Comparison of ENCODE assay signal across 8 cellular contexts in genomic region chr3:128725932-128726690, GRCh38. TPM values are rescaled to one million over a fixed set of nuclear protein-coding genes. Genes with fewer than 3 reads are reported as not detected.
DNase-seq lines count a peak whose midpoint lies in the region; ATAC-seq and TF ChIP-seq lines count a peak whose summit lies in the region.

RAB7A (plus strand) TSS chr3:128726183; CDS start chr3:128795368, 69,185 bp downstream.

- peak within 1 kb of the TSS; percentile 92 for H3K27ac Mint-ChIP-seq in activated CD4-positive, alpha-beta T cell treated with anti-CD3 and anti-CD28 coated beads for 36 hours

- peaks cover 29% of the 10 kb centered on the region for H3K36me3 Mint-ChIP-seq in activated CD4-positive, alpha-beta T cell treated with anti-CD3 and anti-CD28 coated beads for 36 hours (ENCODE audit: low read depth)

- no peak for TF ChIP-seq CTCF in choroid plexus epithelial cell (conservative IDR thresholded peaks at IDR 0.05; ENCODE audit: low read depth, low read length)

- POLR2A ChIA-PET in activated CD4-positive, alpha-beta T cell treated with anti-CD3 and anti-CD28 coated beads for 36 hours (lab: Charles Lee) = interaction anchor here (1.0 kb wide), 2 partner anchors 62 to 78 kb away, joined by 3 to 5 read pairs; no protein-coding TSS in a partner anchor

- H3K4me1 Mint-ChIP-seq in activated CD4-positive, alpha-beta T cell treated with anti-CD3 and anti-CD28 coated beads for 36 hours = peaks cover 52% of the 10 kb centered on the region

- H3K4me3 ChIP-seq in choroid plexus epithelial cell (ENCODE audit: low read depth, low read length) = peak within 1 kb of the TSS; percentile 100

- peak within 1 kb of the TSS; percentile 89 for H3K4me3 Mint-ChIP-seq in activated CD4-positive, alpha-beta T cell treated with anti-CD3 and anti-CD28 coated beads for 36 hours

- CTCF ChIA-PET in activated CD4-positive, alpha-beta T cell treated with anti-CD3 and anti-CD28 coated beads for 36 hours (lab: Charles Lee) = interaction anchor here (0.7 to 6.9 kb wide), 5 partner anchors 21 to 69 kb away, joined by 3 to 29 read pairs (median 4); no protein-coding TSS in a partner anchor

- DNase-seq in Ammon's horn (ENCODE audit: low spot score) (peak; percentile 99), GM19238 (ENCODE audit: insufficient read length, low spot score) (peak; percentile 95), NCI-H524 (lab: John Stamatoyannopoulos, UW) (peak; percentile 96 to 99), choroid plexus epithelial cell (ENCODE audit: low read depth) (peak; percentile 99), kidney glomerular epithelial cell (lab: John Stamatoyannopoulos, UW) (peak; percentile 94)
- peak; percentile 99 for DNase-seq in activated CD4-positive, alpha-beta T cell treated with anti-CD3 and anti-CD28 coated beads for 36 hours
- DNase-seq in stimulated activated CD4-positive, alpha-beta T cell treated with anti-CD3 and anti-CD28 coated beads, Interleukin-1b, Interleukin-23, amount 100 ng/mL, for 1 hour (ENCODE audit: low read depth in 2 of 2) = peak; percentile 90 to 94

- no peaks in the 10 kb centered on the region for H3K9me3 Mint-ChIP-seq in activated CD4-positive, alpha-beta T cell treated with anti-CD3 and anti-CD28 coated beads for 36 hours (ENCODE audit: low read depth)

- H3K27me3 Mint-ChIP-seq in activated CD4-positive, alpha-beta T cell treated with anti-CD3 and anti-CD28 coated beads for 36 hours = no peaks in the 10 kb centered on the region

- intact Hi-C loops in activated CD4-positive, alpha-beta T cell treated with anti-CD3 and anti-CD28 coated beads for 36 hours (cut with DNase I, micrococcal nuclease) = loop anchor here (1.0 to 10.0 kb wide), 12 partner anchors 46 to 1131 kb away; partner anchors contain the start of genes RPN1 (in 2 of the 2), ACAD9 (in 1 of the 2), CNBP (in 1 of the 2) and MCM2 (in 1 of the 2)

- peak; percentile 86 for ATAC-seq in HG03442 (IDR thresholded peaks at IDR 0.05; ENCODE audit: unreplicated experiment)
- peak; percentile 92 for ATAC-seq in activated CD4-positive, alpha-beta T cell treated with anti-CD3 and anti-CD28 coated beads for 36 hours

RNA-seq across cellular contexts. Expression of gene RAB7A, which starts in this region (rescaled TPM):
- total RNA-seq in activated CD4-positive, alpha-beta T cell treated with anti-CD3 and anti-CD28 coated beads for 36 hours = 100 to 1,000 TPM; 297 to 534 TPM

Comparison
In these comparisons a context has a peak if more than half of its experiments do, and no peak if none do; other contexts are left out.
1. Peak in every context shown above with its lines: DNase-seq, ATAC-seq and H3K4me3 ChIP-seq.